ENCODE assay signal across 16 cellular contexts in the genomic region with DNA sequence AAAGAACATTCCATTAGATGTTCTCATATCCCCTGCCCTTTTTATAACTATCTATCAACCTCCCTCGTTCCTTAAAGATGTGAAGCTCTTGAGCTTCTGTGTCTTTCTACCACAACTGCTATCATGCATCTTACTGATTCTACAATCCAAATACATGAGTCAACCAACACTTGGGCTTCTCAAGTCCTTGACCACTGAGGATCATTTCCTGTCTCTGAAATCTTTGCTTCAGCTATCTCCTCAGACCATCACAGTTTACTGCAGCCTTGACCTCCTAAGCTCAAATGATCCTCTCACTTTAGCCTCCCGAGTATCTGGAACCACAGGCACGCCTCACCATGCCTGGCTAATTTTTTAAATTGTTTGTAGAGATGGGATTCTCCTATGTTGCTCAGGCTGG.
DNase-seq lines count a peak whose midpoint lies in the region; TF ChIP-seq lines count a peak whose summit lies in the region.
"Had no signal": no experiment of that assay in that cellular context is flagged by ENCODE, and none has a peak within 500 bp of the region (broad histone marks: within the 10 kb centered on the region; RNA-seq: fewer than 3 reads in every experiment).

No MANE protein-coding gene starts in this region.

- intact Hi-C loops in cardiac septum (cut with DNase I) = no loop called here

- DNase-seq in AG10803 (ENCODE audit: low read depth) (peak; percentile 12), HS-5 (ENCODE audit: low read depth) (peak; percentile 35), amniotic epithelial cell (ENCODE audit: low read depth) (peak; percentile 81), glomerular visceral epithelial cell (ENCODE audit: extremely low spot score) (peak; percentile 36), cardiac septum (ENCODE audit: low spot score) (no peak), SKM-1 treated with dmso at 0.1 percent for 144 hours (lab: John Stamatoyannopoulos, UW; ENCODE audit: unreplicated experiment) (no peak), NCI-H1092 (lab: John Stamatoyannopoulos, UW) (no peak)
- DNase-seq in effector CD8-positive, alpha-beta T cell (lab: John Stamatoyannopoulos, UW) = no peak
- DNase-seq: COR-L47, H9, NCI-H146, NCI-H2081, NCI-H510A, NCI-H774, PC-9 had no signal

- H3K4me3 ChIP-seq in AG10803 (ENCODE audit: low read length) = no peak overlapping the region
- H3K4me3 ChIP-seq: PC-9, SJSA1 had no signal

- TF ChIP-seq CTCF in AG10803 (conservative IDR thresholded peaks at IDR 0.05; ENCODE audit: low read length) = no peak

Comparison
In these comparisons a context has a peak if more than half of its experiments do, and no peak if none do; other contexts are left out.
1. DNase-seq: peak in AG10803 (single experiment), HS-5 (single experiment), amniotic epithelial cell (single experiment) and glomerular visceral epithelial cell (single experiment); none in cardiac septum (single experiment), effector CD8-positive, alpha-beta T cell (single experiment), SKM-1 treated with dmso at 0.1 percent for 144 hours (single experiment) and NCI-H1092 (single experiment).